17 cellular contexts compared by ENCODE assay signal in genomic region chr10:95443636-95444035, GRCh38.
"Had no signal": no experiment of that assay in that cellular context is flagged by ENCODE, and none has a peak within 500 bp of the region (broad histone marks: within the 10 kb centered on the region; RNA-seq: fewer than 3 reads in every experiment).

No MANE protein-coding gene starts in this region.

- H3K27ac ChIP-seq: left lung, SJCRH30 had no signal

- ATAC-seq: activated CD8-positive, alpha-beta T cell treated with anti-CD3 and anti-CD28 coated beads, Interleukin-2, amount 10 ng/mL, durations not matched to agents 7 days and 5 days; left lung; natural killer cell treated with Interleukin-12 subunit alpha and Interleukin-12 subunit beta and Interleukin-15 and Interleukin-18, amount 100 ng/mL, for 72 hours; WTC11 had no signal

- H3K4me3 ChIP-seq: left lung, SJCRH30, tibial nerve had no signal

- H3K9me3 ChIP-seq: left lung, SJCRH30, tibial nerve had no signal

- DNase-seq: activated CD4-positive, alpha-beta T cell treated with anti-CD3 and anti-CD28 coated beads for 4 hours; activated CD8-positive, alpha-beta memory T cell treated with anti-CD3 and anti-CD28 coated beads, Interleukin-2, amount 50 U/mL, for 4 hours; activated CD8-positive, alpha-beta T cell treated with anti-CD3 and anti-CD28 coated beads, Interleukin-2, amount 10 ng/mL, durations not matched to agents 7 days and 5 days; activated effector memory CD4-positive, alpha-beta T cell treated with anti-CD3 and anti-CD28 coated beads, Interleukin-2, amount 50 U/mL, for 16 hours; activated T-cell treated with anti-CD3 and anti-CD28 coated beads, Interleukin-2, amount 50 U/mL, for 48 hours; cortex of kidney; effector CD4-positive, alpha-beta T cell; foreskin fibroblast; left lung; mesenchymal stem cell; SJCRH30; stimulated activated CD4-positive, alpha-beta T cell treated with anti-CD3 and anti-CD28 coated beads, Interleukin-1b, Interleukin-23, amount 100 ng/mL, for 48 hours; T-helper 2 cell had no signal

- H3K36me3 ChIP-seq: left lung, SJCRH30, tibial nerve had no signal

- FAIRE-seq: islet of Langerhans had no signal

- H3K27me3 ChIP-seq: left lung, SJCRH30, tibial nerve had no signal
